ENCODE assay signal across 8 cellular contexts in genomic region chr3:75334299-75334698, GRCh38.
"Had no signal": no experiment of that assay in that cellular context is flagged by ENCODE, and none has a peak within 500 bp of the region (broad histone marks: within the 10 kb centered on the region; RNA-seq: fewer than 3 reads in every experiment).

No MANE protein-coding gene starts in this region.

- H3K27ac ChIP-seq: GM23248, HL-60 had no signal

- H3K4me3 ChIP-seq: GM23248, HAP-1 had no signal

- H2AFZ ChIP-seq: GM23248 had no signal

- H3K9me3 ChIP-seq: HAP-1 had no signal

- DNase-seq: GM23248, GOT3, H7, HFFc6 had no signal

- ATAC-seq: HCT116, HepG2 had no signal

- H3K36me3 ChIP-seq: HAP-1 had no signal

- H3K4me1 ChIP-seq: HAP-1 had no signal

- H3K9ac ChIP-seq: GM23248 had no signal
